Comparison of ENCODE assay signal across 25 cellular contexts in genomic region chr14:61287196-61287595, GRCh38. TPM values are rescaled to one million over a fixed set of nuclear protein-coding genes. Genes with fewer than 3 reads are reported as not detected.
A peak's percentile ranks its signal among the peaks of the same experiment; 100 is the strongest.
DNase-seq lines count a peak whose midpoint lies in the region; ATAC-seq, FAIRE-seq and TF ChIP-seq lines count a peak whose summit lies in the region.
"Had no signal": no experiment of that assay in that cellular context is flagged by ENCODE, and none has a peak within 500 bp of the region (broad histone marks: within the 10 kb centered on the region; RNA-seq: fewer than 3 reads in every experiment).

No MANE protein-coding gene starts in this region.

- FAIRE-seq in bronchial epithelial cell (lab: Jason Lieb, UNC) = no peak
- FAIRE-seq: GM18507 had no signal

- POLR2A ChIA-PET in HEK293T (lab: Yijun Ruan, JAX) = no interaction called here
- POLR2A ChIA-PET in CD4-positive, alpha-beta memory T cell (lab: Charles Lee; ENCODE audit: partially characterized antibody) = interaction anchor here (0.5 kb wide), 1 partner anchor 252 kb away, joined by 3 read pairs; no protein-coding TSS in a partner anchor

- H3K27me3 ChIP-seq in bronchial epithelial cell (ENCODE audit: control insufficient read depth, insufficient read depth, low read length) = no peaks in the 10 kb centered on the region
- no peaks in the 10 kb centered on the region for H3K27me3 ChIP-seq in CD4-positive, alpha-beta memory T cell (ENCODE audit: insufficient read depth, low read length)
- H3K27me3 ChIP-seq: MG63, SJSA1 had no signal

- H3K4me1 Mint-ChIP-seq in stimulated activated naive CD8-positive, alpha-beta T cell treated with anti-CD3 and anti-CD28 coated beads, Interleukin-15, amount 100 ng/mL, for 72 hours = peaks cover 32% of the 10 kb centered on the region
- peaks cover 30% of the 10 kb centered on the region for H3K4me1 Mint-ChIP-seq in activated T-cell treated with anti-CD3 and anti-CD28 coated beads, Interleukin-2, amount 50 U/mL, for 72 hours (ENCODE audit: low read depth)
- peaks cover 13 to 24% (median 15%) of the 10 kb centered on the region in 4 donors for H3K4me1 Mint-ChIP-seq in CD4-positive, alpha-beta memory T cell
- H3K4me1 Mint-ChIP-seq: B cell had no signal

- ATAC-seq in left colon = peak; percentile 16
- no peak for ATAC-seq in stimulated activated naive CD8-positive, alpha-beta T cell treated with anti-CD3 and anti-CD28 coated beads, Interleukin-15, amount 100 ng/mL, for 72 hours
- ATAC-seq in activated T-cell treated with anti-CD3 and anti-CD28 coated beads, Interleukin-2, amount 50 U/mL, for 72 hours (replicated peaks in 1 of 2) = no peak
- ATAC-seq: Right ventricle myocardium inferior had no signal

- no peaks in the 10 kb centered on the region for H3K9me3 ChIP-seq in CD4-positive, alpha-beta memory T cell (ENCODE audit: control insufficient read depth in 1 of 2, low read length in 2 of 2)
- H3K9me3 ChIP-seq: MG63, SJSA1 had no signal

- H3K27me3 Mint-ChIP-seq in stimulated activated naive CD8-positive, alpha-beta T cell treated with anti-CD3 and anti-CD28 coated beads, Interleukin-15, amount 100 ng/mL, for 72 hours = no peaks in the 10 kb centered on the region
- H3K27me3 Mint-ChIP-seq in activated T-cell treated with anti-CD3 and anti-CD28 coated beads, Interleukin-2, amount 50 U/mL, for 72 hours (ENCODE audit: low read depth) = no peaks in the 10 kb centered on the region
- no peaks in the 10 kb centered on the region for H3K27me3 Mint-ChIP-seq in CD4-positive, alpha-beta memory T cell

- no peak overlapping the region for H3K27ac ChIP-seq in CD4-positive, alpha-beta memory T cell (ENCODE audit: low read depth, low read length)
- H3K27ac ChIP-seq: PC-9, SJSA1 had no signal

- H3K4me1 ChIP-seq in CD4-positive, alpha-beta memory T cell (ENCODE audit: insufficient read depth, low read length) = peaks cover 11% of the 10 kb centered on the region

- DNase-seq in HEK293T (ENCODE audit: extremely low spot score) = no peak
- peak; percentile 18 for DNase-seq in bronchial epithelial cell (ENCODE audit: low read depth)
- peak in 1 of 2 donors; percentile 27 for DNase-seq in left colon
- no peak for DNase-seq in T-helper 2 cell
- no peak for DNase-seq in stimulated activated naive CD8-positive, alpha-beta T cell treated with anti-CD3 and anti-CD28 coated beads, Interleukin-15, amount 100 ng/mL, for 72 hours
- DNase-seq in activated T-cell treated with anti-CD3 and anti-CD28 coated beads, Interleukin-2, amount 50 U/mL, for 72 hours = no peak
- DNase-seq in CD4-positive, alpha-beta memory T cell = no peak
- DNase-seq: DMS153, H9, HFFc6, KBM-7, MG63, NCI-H1048, NCI-H1417, NCI-H1694, NCI-H2029 treated with DMSO at 0.1 percent for 48 hours, NCI-H446 treated with DMSO at 0.1 percent for 48 hours, NCI-H526, PC-9 had no signal

- no peaks in the 10 kb centered on the region for H3K9me3 Mint-ChIP-seq in stimulated activated naive CD8-positive, alpha-beta T cell treated with anti-CD3 and anti-CD28 coated beads, Interleukin-15, amount 100 ng/mL, for 72 hours
- no peaks in the 10 kb centered on the region for H3K9me3 Mint-ChIP-seq in activated T-cell treated with anti-CD3 and anti-CD28 coated beads, Interleukin-2, amount 50 U/mL, for 72 hours
- no peaks in the 10 kb centered on the region for H3K9me3 Mint-ChIP-seq in CD4-positive, alpha-beta memory T cell
- H3K9me3 Mint-ChIP-seq: GM23338, H9, HFFc6 had no signal

- H3K4me3 ChIP-seq in bronchial epithelial cell (ENCODE audit: low read depth, low read length) = no peak overlapping the region
- no peak overlapping the region for H3K4me3 ChIP-seq in CD4-positive, alpha-beta memory T cell (ENCODE audit: low read length in 2 of 2)
- H3K4me3 ChIP-seq: GM23338, MG63, PC-9, SJSA1 had no signal

- TF ChIP-seq CTCF in bronchial epithelial cell (IDR thresholded peaks at IDR 0.05; ENCODE audit: insufficient read depth, low read length, severe bottlenecking) = no peak

- no peak overlapping the region for H3K4me3 Mint-ChIP-seq in stimulated activated naive CD8-positive, alpha-beta T cell treated with anti-CD3 and anti-CD28 coated beads, Interleukin-15, amount 100 ng/mL, for 72 hours
- no peak overlapping the region for H3K4me3 Mint-ChIP-seq in activated T-cell treated with anti-CD3 and anti-CD28 coated beads, Interleukin-2, amount 50 U/mL, for 72 hours
- H3K4me3 Mint-ChIP-seq in CD4-positive, alpha-beta memory T cell = no peak overlapping the region
- H3K4me3 Mint-ChIP-seq: B cell, GM23338, H9, HFFc6 had no signal

- CTCF ChIA-PET in HEK293T (lab: Yijun Ruan, JAX) = interaction anchor here (0.6 to 0.9 kb wide), 2 partner anchors 19 to 120 kb away, joined by 3 to 6 read pairs; no protein-coding TSS in a partner anchor
- CTCF ChIA-PET in CD4-positive, alpha-beta memory T cell (lab: Charles Lee; ENCODE audit: partially characterized antibody) = interaction anchor here (0.7 to 9.6 kb wide), 6 partner anchors 9 to 550 kb away, joined by 3 to 152 read pairs (median 4); no protein-coding TSS in a partner anchor

- H3K36me3 ChIP-seq in bronchial epithelial cell (ENCODE audit: control insufficient read depth, insufficient read depth, low read length) = no peaks in the 10 kb centered on the region
- H3K36me3 ChIP-seq in CD4-positive, alpha-beta memory T cell (ENCODE audit: insufficient read depth, low read length) = no peaks in the 10 kb centered on the region
- H3K36me3 ChIP-seq: MG63, SJSA1 had no signal

- H3K36me3 Mint-ChIP-seq in activated T-cell treated with anti-CD3 and anti-CD28 coated beads, Interleukin-2, amount 50 U/mL, for 72 hours (ENCODE audit: insufficient read depth in 2 of 2) = no peaks in the 10 kb centered on the region
- no peaks in the 10 kb centered on the region for H3K36me3 Mint-ChIP-seq in CD4-positive, alpha-beta memory T cell

- intact Hi-C loops in left colon (cut with DNase I, micrococcal nuclease) = no loop called here
- intact Hi-C loops in CD4-positive, alpha-beta memory T cell (cut with micrococcal nuclease) = no loop called here

- H3K27ac Mint-ChIP-seq in stimulated activated naive CD8-positive, alpha-beta T cell treated with anti-CD3 and anti-CD28 coated beads, Interleukin-15, amount 100 ng/mL, for 72 hours = no peak overlapping the region
- no peak overlapping the region for H3K27ac Mint-ChIP-seq in activated T-cell treated with anti-CD3 and anti-CD28 coated beads, Interleukin-2, amount 50 U/mL, for 72 hours
- peak overlapping the region in 1 of 7 donors; percentile 76 for H3K27ac Mint-ChIP-seq in CD4-positive, alpha-beta memory T cell
- H3K27ac Mint-ChIP-seq: B cell, GM23338, H9, HFFc6 had no signal

TF ChIP-seq in HEK293T, 16 proteins besides CTCF, POLR2A, EP300 and RAD21:
- TF ChIP-seq ZNF384 (IDR thresholded peaks at IDR 0.05) = 0 out of 2 replicates have a peak, but pooled peaks have one; percentile 7
- no peak for TF ChIP-seq SUZ12 (IDR thresholded peaks at IDR 0.05)

RNA-seq across cellular contexts. Expression of gene TMEM30B, which starts 6.1 kb away (rescaled TPM):
- total RNA-seq in bronchial epithelial cell (10.5 and 15.7 TPM in 2 replicates), left colon (10 to 100 TPM; 68.5 to 69.0 TPM)
- 1 to 10 TPM; 2.2 to 3.4 TPM for total RNA-seq in activated T-cell treated with anti-CD3 and anti-CD28 coated beads, Interleukin-2, amount 50 U/mL, for 72 hours
- total RNA-seq in CD4-positive, alpha-beta memory T cell = 1 to 10 TPM; 2.9 to 3.0 TPM
- polyA plus RNA-seq in CD4-positive, alpha-beta memory T cell = 1 to 10 TPM; 5.3 to 5.4 TPM
- total RNA-seq: HFFc6, RPMI7951, SJSA1 had no signal

RNA-seq across cellular contexts. Expression of gene PRKCH, which starts 34.2 kb away (rescaled TPM):
- total RNA-seq in bronchial epithelial cell = 24.5 and 52.6 TPM in 2 replicates
- 10 to 100 TPM; 11.7 to 11.9 TPM for total RNA-seq in left colon
- total RNA-seq in activated T-cell treated with anti-CD3 and anti-CD28 coated beads, Interleukin-2, amount 50 U/mL, for 72 hours = 100 to 1,000 TPM; 127 to 143 TPM
- total RNA-seq in CD4-positive, alpha-beta memory T cell = 100 to 1,000 TPM; 247 to 284 TPM
- 100 to 1,000 TPM; 246 to 251 TPM for polyA plus RNA-seq in CD4-positive, alpha-beta memory T cell
